In genomic region chr16:81679721-81680430, GRCh38 we compare ENCODE assay signal across 14 cellular contexts.
"Had no signal": no experiment of that assay in that cellular context is flagged by ENCODE, and none has a peak within 500 bp of the region (broad histone marks: within the 10 kb centered on the region; RNA-seq: fewer than 3 reads in every experiment).

No MANE protein-coding gene starts in this region.

- H3K27me3 ChIP-seq: adrenal gland, colonic mucosa, tibial nerve had no signal

- DNase-seq: activated CD4-positive, alpha-beta memory T cell treated with anti-CD3 and anti-CD28 coated beads for 36 hours; activated CD8-positive, alpha-beta memory T cell treated with anti-CD3 and anti-CD28 coated beads, Interleukin-2, amount 10 ng/mL, durations not matched to agents 7 days and 5 days; activated naive CD4-positive, alpha-beta T cell treated with anti-CD3 and anti-CD28 coated beads, Interleukin-2, amount 50 U/mL, for 16 hours; activated T-cell treated with anti-CD3 and anti-CD28 coated beads, Interleukin-2, amount 50 U/mL, for 24 hours; adrenal gland; colonic mucosa; hippocampal formation; mesenchymal stem cell; psoas muscle; stimulated activated CD4-positive, alpha-beta T cell treated with anti-CD3 and anti-CD28 coated beads, Interleukin-12 subunit alpha, Interleukin-12 subunit beta, amount 100 ng/mL, for 4 hours; stimulated activated CD4-positive, alpha-beta T cell treated with anti-CD3 and anti-CD28 coated beads, Interleukin-2, amount 100 ng/mL, for 24 hours had no signal

- H3K27me3 Mint-ChIP-seq: activated CD4-positive, alpha-beta memory T cell treated with anti-CD3 and anti-CD28 coated beads for 36 hours; activated CD8-positive, alpha-beta memory T cell treated with anti-CD3 and anti-CD28 coated beads, Interleukin-2, amount 10 ng/mL, durations not matched to agents 7 days and 5 days; activated T-cell treated with anti-CD3 and anti-CD28 coated beads, Interleukin-2, amount 50 U/mL, for 24 hours had no signal

- ATAC-seq: activated CD8-positive, alpha-beta memory T cell treated with anti-CD3 and anti-CD28 coated beads, Interleukin-2, amount 10 ng/mL, durations not matched to agents 7 days and 5 days; esophagus mucosa; psoas muscle had no signal

- H3K27ac ChIP-seq: adrenal gland, colonic mucosa, psoas muscle, VCaP had no signal

- H3K27ac Mint-ChIP-seq: activated CD4-positive, alpha-beta memory T cell treated with anti-CD3 and anti-CD28 coated beads for 36 hours; activated CD8-positive, alpha-beta memory T cell treated with anti-CD3 and anti-CD28 coated beads, Interleukin-2, amount 10 ng/mL, durations not matched to agents 7 days and 5 days; activated T-cell treated with anti-CD3 and anti-CD28 coated beads, Interleukin-2, amount 50 U/mL, for 24 hours had no signal

- H3K4me1 ChIP-seq: adrenal gland, colonic mucosa, psoas muscle had no signal

- H3K4me1 Mint-ChIP-seq: activated CD8-positive, alpha-beta memory T cell treated with anti-CD3 and anti-CD28 coated beads, Interleukin-2, amount 10 ng/mL, durations not matched to agents 7 days and 5 days had no signal

- H3K9me3 ChIP-seq: adrenal gland, colonic mucosa, psoas muscle, tibial nerve had no signal

- H3K4me3 Mint-ChIP-seq: activated CD4-positive, alpha-beta memory T cell treated with anti-CD3 and anti-CD28 coated beads for 36 hours; activated CD8-positive, alpha-beta memory T cell treated with anti-CD3 and anti-CD28 coated beads, Interleukin-2, amount 10 ng/mL, durations not matched to agents 7 days and 5 days; activated T-cell treated with anti-CD3 and anti-CD28 coated beads, Interleukin-2, amount 50 U/mL, for 24 hours had no signal

- H3K9me3 Mint-ChIP-seq: activated CD4-positive, alpha-beta memory T cell treated with anti-CD3 and anti-CD28 coated beads for 36 hours; activated T-cell treated with anti-CD3 and anti-CD28 coated beads, Interleukin-2, amount 50 U/mL, for 24 hours had no signal
